In genomic region chr11:61274084-61274483, GRCh38 we compare ENCODE assay signal across 15 cellular contexts. TPM values are rescaled to one million over a fixed set of nuclear protein-coding genes. Genes with fewer than 3 reads are reported as not detected.
A peak's percentile ranks its signal among the peaks of the same experiment; 100 is the strongest.
DNase-seq lines count a peak whose midpoint lies in the region; ATAC-seq lines count a peak whose summit lies in the region.
"Had no signal": no experiment of that assay in that cellular context is flagged by ENCODE, and none has a peak within 500 bp of the region (broad histone marks: within the 10 kb centered on the region; RNA-seq: fewer than 3 reads in every experiment).

No MANE protein-coding gene starts in this region.

- peak overlapping the region; percentile 70 to 95 (median 88) for H3K4me2 ChIP-seq in BLaER1 treated with 17β-estradiol and CSF1 and Interleukin-3, amounts not matched to agents 10 nM and 100 nM

- peak overlapping the region in 8 of 10 experiments; percentile 0 to 48 (median 33); a peak in 9 of 20 replicates for H3K4me3 ChIP-seq in BLaER1 treated with 17β-estradiol and CSF1 and Interleukin-3, amounts not matched to agents 10 nM and 100 nM
- H3K4me3 ChIP-seq: GM23248, HAP-1 had no signal

- ATAC-seq in T-helper 17 cell, result no peak

- H3K4me3 Mint-ChIP-seq in T-helper 17 cell, result no peak overlapping the region
- H3K4me3 Mint-ChIP-seq: CD14-positive monocyte; CD4-positive, alpha-beta memory T cell had no signal

- no peak for DNase-seq in T-helper 17 cell
- no peak for DNase-seq in activated T-cell treated with anti-CD3 and anti-CD28 coated beads, Interleukin-2, amount 50 U/mL, for 48 hours
- DNase-seq in NCI-H524 treated with DMSO at 0.1 percent for 48 hours (lab: John Stamatoyannopoulos, UW), result no peak
- DNase-seq: ACHN; BE2C; CD4-positive, alpha-beta memory T cell; DMS153; GDM1; GM23248 had no signal

- H3K9me3 ChIP-seq in BLaER1 treated with 17β-estradiol and CSF1 and Interleukin-3, amounts not matched to agents 10 nM and 100 nM (replicated peaks in 1 of 11), result no peaks in the 10 kb centered on the region
- H3K9me3 ChIP-seq in T-helper 17 cell (ENCODE audit: control insufficient read depth, low read length, poor library complexity, severe bottlenecking), result no peaks in the 10 kb centered on the region
- H3K9me3 ChIP-seq: BE2C, HAP-1 had no signal

- H3K9ac ChIP-seq in BLaER1 treated with 17β-estradiol and CSF1 and Interleukin-3, amounts not matched to agents 10 nM and 100 nM, result peak overlapping the region in 8 of 11 experiments; percentile 7 to 63 (median 52); a peak in 11 of 22 replicates
- H3K9ac ChIP-seq: GM23248 had no signal

- H3K27me3 Mint-ChIP-seq in T-helper 17 cell, result peaks cover 20% of the 10 kb centered on the region

- H3K36me3 Mint-ChIP-seq in T-helper 17 cell (ENCODE audit: low read depth), result peaks cover 2% of the 10 kb centered on the region
- H3K36me3 Mint-ChIP-seq: CD14-positive monocyte; CD4-positive, alpha-beta memory T cell had no signal

- H3K36me3 ChIP-seq in BLaER1 treated with 17β-estradiol and CSF1 and Interleukin-3, amounts not matched to agents 10 nM and 100 nM, result peaks cover 9 to 85% (median 67%) of the 10 kb centered on the region in 11 experiments; a peak in 21 of 22 replicates
- H3K36me3 ChIP-seq: BE2C, HAP-1 had no signal

- peak overlapping the region in 8 of 11 experiments; percentile 8 to 66 (median 46); a peak in 11 of 22 replicates for H3K27ac ChIP-seq in BLaER1 treated with 17β-estradiol and CSF1 and Interleukin-3, amounts not matched to agents 10 nM and 100 nM
- H3K27ac ChIP-seq in layer of hippocampus (ENCODE audit: low read depth, low read length), result peak overlapping the region; percentile 12
- H3K27ac ChIP-seq: GM23248 had no signal

- peak overlapping the region; percentile 60 for H3K27ac Mint-ChIP-seq in T-helper 17 cell
- H3K27ac Mint-ChIP-seq: CD4-positive, alpha-beta memory T cell had no signal

- H3K4me1 Mint-ChIP-seq in T-helper 17 cell, result peaks cover 3% of the 10 kb centered on the region
- H3K4me1 Mint-ChIP-seq: CD14-positive monocyte; CD4-positive, alpha-beta memory T cell had no signal

- H4K20me1 ChIP-seq in BLaER1 treated with 17β-estradiol and CSF1 and Interleukin-3, amounts not matched to agents 10 nM and 100 nM, result peaks cover 0 to 30% (median 23%) of the 10 kb centered on the region in 11 experiments; a peak in 15 of 22 replicates

- H3K27me3 ChIP-seq in BLaER1 treated with 17β-estradiol and CSF1 and Interleukin-3, amounts not matched to agents 10 nM and 100 nM, result no peaks in the 10 kb centered on the region
- H3K27me3 ChIP-seq in layer of hippocampus (ENCODE audit: control insufficient read depth, insufficient read depth, low read length), result no peaks in the 10 kb centered on the region
- H3K27me3 ChIP-seq: BE2C had no signal

- H3K4me1 ChIP-seq in BLaER1 treated with 17β-estradiol and CSF1 and Interleukin-3, amounts not matched to agents 10 nM and 100 nM, result peaks cover 30 to 81% (median 64%) of the 10 kb centered on the region in 10 experiments
- H3K4me1 ChIP-seq: BE2C, HAP-1 had no signal

RNA-seq across cellular contexts. Expression of gene VWCE, which starts 21.0 kb away (rescaled TPM):
- 1 to 10 TPM in 1 of 2 donors, under 1 TPM in 1; 0.65 to 1.4 TPM for total RNA-seq in T-helper 17 cell
- total RNA-seq: Daoy had no signal

RNA-seq across cellular contexts. Expression of gene PGA5, which starts 33.1 kb away (rescaled TPM):
- total RNA-seq in T-helper 17 cell, result not detected
- total RNA-seq: CD4-positive, alpha-beta memory T cell; Daoy; GM23248; H4 had no signal

RNA-seq across cellular contexts. Expression of gene PGA4, which starts 51.9 kb away (rescaled TPM):
- total RNA-seq in T-helper 17 cell, result not detected
- total RNA-seq: CD4-positive, alpha-beta memory T cell; Daoy; GM23248; H4 had no signal

RNA-seq across cellular contexts. Expression of gene DDB1, which starts 58.8 kb away (rescaled TPM):
- total RNA-seq in T-helper 17 cell, result 100 to 1,000 TPM; 147 to 184 TPM

RNA-seq across cellular contexts. Expression of gene TKFC, which starts 58.9 kb away (rescaled TPM):
- 10 to 100 TPM; 39.6 to 41.9 TPM for total RNA-seq in T-helper 17 cell
